27 cellular contexts compared by ENCODE assay signal in the genomic region with DNA sequence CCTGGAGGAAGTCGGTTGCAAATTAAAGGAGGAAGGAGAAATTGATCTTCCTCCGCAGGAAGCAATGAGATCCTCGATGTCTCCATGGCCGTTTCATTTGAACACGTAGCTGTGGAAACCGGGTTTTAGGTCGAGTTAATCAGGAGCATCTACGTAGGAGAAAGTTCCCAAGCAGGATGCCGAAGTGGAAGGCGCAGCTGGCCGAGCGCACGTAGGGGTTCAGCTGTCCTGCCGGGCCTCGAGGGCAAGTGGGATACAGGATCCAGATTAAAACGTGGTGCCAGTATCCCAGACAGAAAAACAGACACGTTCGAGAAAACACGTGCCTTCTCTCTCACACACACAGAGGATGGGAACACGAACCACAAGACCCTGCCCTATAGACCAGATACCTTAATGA.
"Had no signal": no experiment of that assay in that cellular context is flagged by ENCODE, and none has a peak within 500 bp of the region (broad histone marks: within the 10 kb centered on the region; RNA-seq: fewer than 3 reads in every experiment).

No MANE protein-coding gene starts in this region.

- H3K4me1 ChIP-seq: Peyer's patch, SJCRH30 had no signal

- H3K27me3 ChIP-seq: brain microvascular endothelial cell, MG63, Peyer's patch, SJCRH30 had no signal

- H3K9me3 ChIP-seq: MG63, Peyer's patch had no signal

- H3K9ac ChIP-seq: KMS-11 had no signal

- H3K27me3 Mint-ChIP-seq: activated CD4-positive, alpha-beta T cell treated with anti-CD3 and anti-CD28 coated beads, Interleukin-2, amount 10 ng/mL, durations not matched to agents 24 days and 14 days; activated naive CD8-positive, alpha-beta T cell; IgD-negative memory B cell; T-helper 17 cell had no signal

- H3K36me3 Mint-ChIP-seq: activated naive CD8-positive, alpha-beta T cell; IgD-negative memory B cell had no signal

- H3K9me3 Mint-ChIP-seq: activated B cell treated with CpG ODN at 0.5 μM for 24 hours; activated CD4-positive, alpha-beta T cell treated with anti-CD3 and anti-CD28 coated beads, Interleukin-2, amount 10 ng/mL, durations not matched to agents 24 days and 14 days; activated T-cell treated with anti-CD3 and anti-CD28 coated beads, Interleukin-2, amount 50 U/mL, for 4 hours had no signal

- ATAC-seq: activated T-cell treated with anti-CD3 and anti-CD28 coated beads, Interleukin-2, amount 50 U/mL, for 4 hours; T-helper 17 cell had no signal

- DNase-seq: activated B cell treated with CpG ODN at 0.5 μM for 24 hours; activated CD4-positive, alpha-beta T cell treated with anti-CD3 and anti-CD28 coated beads for 1 hour; activated CD4-positive, alpha-beta T cell treated with anti-CD3 and anti-CD28 coated beads, Interleukin-2, amount 10 ng/mL, durations not matched to agents 24 days and 14 days; activated CD4-positive, alpha-beta T cell treated with anti-CD3 and anti-CD28 coated beads, Interleukin-2, amount 50 U/mL, for 48 hours; activated CD8-positive, alpha-beta memory T cell treated with anti-CD3 and anti-CD28 coated beads for 24 hours; activated effector memory CD4-positive, alpha-beta T cell treated with anti-CD3 and anti-CD28 coated beads, Interleukin-2, amount 50 U/mL, for 16 hours; activated naive CD4-positive, alpha-beta T cell treated with Interleukin-2 at 50 U/mL for 16 hours; activated T-cell treated with anti-CD3 and anti-CD28 coated beads, Interleukin-2, amount 50 U/mL, for 4 hours; amygdala; brain microvascular endothelial cell; MG63; MV-4-11; NCI-H1092 treated with DMSO at 0.1 percent for 48 hours; NCI-H1436; NCI-H1694 treated with DMSO at 0.1 percent for 48 hours; NCI-H2029 treated with DMSO at 0.1 percent for 48 hours; NCI-H446; NCI-H524; Peyer's patch; Right ventricle myocardium superior; SJCRH30; T-helper 17 cell; T-helper 9 cell had no signal

- H3K27ac Mint-ChIP-seq: activated B cell treated with CpG ODN at 0.5 μM for 24 hours; activated CD4-positive, alpha-beta T cell treated with anti-CD3 and anti-CD28 coated beads, Interleukin-2, amount 10 ng/mL, durations not matched to agents 24 days and 14 days; activated naive CD8-positive, alpha-beta T cell; IgD-negative memory B cell; T-helper 17 cell had no signal

- H3K4me3 ChIP-seq: MG63, Peyer's patch, SJCRH30 had no signal

- H3K27ac ChIP-seq: brain microvascular endothelial cell, KMS-11, Peyer's patch, RWPE1, SJCRH30 had no signal

- H3K36me3 ChIP-seq: brain microvascular endothelial cell, MG63, Peyer's patch, SJCRH30 had no signal

- H3K4me2 ChIP-seq: KMS-11 had no signal

- H3K4me3 Mint-ChIP-seq: activated B cell treated with CpG ODN at 0.5 μM for 24 hours; activated CD4-positive, alpha-beta T cell treated with anti-CD3 and anti-CD28 coated beads, Interleukin-2, amount 10 ng/mL, durations not matched to agents 24 days and 14 days; activated naive CD8-positive, alpha-beta T cell; activated T-cell treated with anti-CD3 and anti-CD28 coated beads, Interleukin-2, amount 50 U/mL, for 4 hours; IgD-negative memory B cell; T-helper 17 cell had no signal
